ENCODE assay signal across 1 cellular context in the genomic region with DNA sequence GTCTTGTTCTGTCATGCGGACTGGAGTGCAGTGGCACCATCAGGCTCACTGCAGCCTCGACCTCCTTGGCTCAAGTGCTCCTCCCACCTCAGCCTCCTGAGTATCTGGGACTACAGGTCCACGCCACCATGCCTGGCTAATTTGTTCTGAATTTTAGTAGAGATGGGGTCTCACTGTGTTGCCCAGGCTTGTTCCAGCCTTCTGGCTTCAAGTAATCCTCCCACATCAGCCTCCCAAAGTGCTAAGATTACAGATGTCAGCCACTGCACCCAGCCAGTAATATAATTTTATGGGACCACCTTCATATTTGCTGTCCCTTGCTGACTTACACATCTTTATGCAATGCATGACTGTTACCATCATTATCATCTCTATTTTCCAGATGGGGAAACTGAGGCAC.
TF ChIP-seq lines count a peak whose summit lies in the region.

No MANE protein-coding gene starts in this region.

TF ChIP-seq in endothelial cell of umbilical vein, 7 proteins besides CTCF, POLR2A, EP300 and RAD21:
- TF ChIP-seq MYC (IDR thresholded peaks at IDR 0.05; ENCODE audit: low read depth, low read length) (no peak), FOS (IDR thresholded peaks at IDR 0.05; ENCODE audit: borderline replicate concordance, insufficient read depth, low read length) (no peak), GATA2 (IDR thresholded peaks at IDR 0.05; ENCODE audit: insufficient read depth, insufficient read length, low read depth, low read length) (no peak), EZH2 (IDR thresholded peaks at IDR 0.05; ENCODE audit: borderline replicate concordance, low read depth, low read length, severe bottlenecking) (no peak), JUN (IDR thresholded peaks at IDR 0.05; ENCODE audit: borderline replicate concordance, insufficient read depth, insufficient read length, low read depth) (no peak), POLR2AphosphoS5 (IDR thresholded peaks at IDR 0.05; ENCODE audit: insufficient read depth, low read depth, low read length) (no peak)
- TF ChIP-seq, protein P1, sequence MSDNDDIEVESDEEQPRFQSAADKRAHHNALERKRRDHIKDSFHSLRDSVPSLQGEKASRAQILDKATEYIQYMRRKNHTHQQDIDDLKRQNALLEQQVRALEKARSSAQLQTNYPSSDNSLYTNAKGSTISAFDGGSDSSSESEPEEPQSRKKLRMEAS (IDR thresholded peaks at IDR 0.05; ENCODE audit: insufficient read depth, insufficient read length) = no peak
TF ChIP-seq in endothelial cell of umbilical vein: peak in this region for 0.
